ENCODE assay signal across 21 cellular contexts in the genomic region with DNA sequence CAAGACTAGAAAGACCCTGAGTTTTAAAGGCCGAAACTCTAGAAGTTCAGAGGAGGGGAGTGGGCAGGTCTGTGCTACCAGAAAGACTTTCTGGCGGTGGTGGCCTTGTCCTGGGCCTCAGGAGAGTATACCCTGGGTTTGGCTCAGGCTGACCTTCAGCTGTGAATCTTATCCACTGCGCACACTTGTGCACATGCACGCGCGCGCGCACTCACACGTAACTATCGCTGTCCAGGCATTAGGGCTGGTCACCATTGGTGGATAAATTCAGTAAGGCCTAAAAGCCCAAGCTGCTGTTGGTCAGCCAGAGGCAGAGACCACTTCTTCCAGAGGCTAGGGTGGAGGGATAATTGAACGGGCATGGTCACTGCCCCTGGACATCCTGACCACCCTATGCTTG. TPM values are rescaled to one million over a fixed set of nuclear protein-coding genes. Genes with fewer than 3 reads are reported as not detected.
DNase-seq lines count a peak whose midpoint lies in the region; ATAC-seq and TF ChIP-seq lines count a peak whose summit lies in the region.
"Had no signal": no experiment of that assay in that cellular context is flagged by ENCODE, and none has a peak within 500 bp of the region (broad histone marks: within the 10 kb centered on the region; RNA-seq: fewer than 3 reads in every experiment).

No MANE protein-coding gene starts in this region.

- H3K4me1 ChIP-seq in heart left ventricle (peaks cover 13 to 87% (median 63%) of the 10 kb centered on the region in 12 donors), gastroesophageal sphincter (peaks cover 28 to 95% (median 59%) of the 10 kb centered on the region in 3 donors)
- no peaks in the 10 kb centered on the region for H3K4me1 ChIP-seq in CD8-positive, alpha-beta memory T cell (ENCODE audit: insufficient read depth, low read length)

- POLR2A ChIA-PET in CD8-positive, alpha-beta memory T cell (lab: Charles Lee): no interaction called here

- H3K9me3 ChIP-seq in heart left ventricle (no peaks in the 10 kb centered on the region), gastroesophageal sphincter (no peaks in the 10 kb centered on the region)
- H3K9me3 ChIP-seq in CD8-positive, alpha-beta memory T cell (ENCODE audit: low read length): no peaks in the 10 kb centered on the region
- H3K9me3 ChIP-seq: A549, HAP-1 had no signal

- TF ChIP-seq CTCF in heart left ventricle (IDR thresholded peaks at IDR 0.05) (no peak), gastroesophageal sphincter (IDR thresholded peaks at IDR 0.05) (no peak), osteocyte (IDR thresholded peaks at IDR 0.05) (no peak), type B pancreatic cell (conservative IDR thresholded peaks at IDR 0.05) (no peak)

- H3K27ac Mint-ChIP-seq in osteocyte (ENCODE audit: unreplicated experiment) (peak overlapping the region; percentile 95), type B pancreatic cell (peak overlapping the region; percentile 77)
- H3K27ac Mint-ChIP-seq in CD8-positive, alpha-beta memory T cell: no peak overlapping the region
- H3K27ac Mint-ChIP-seq: activated naive CD8-positive, alpha-beta T cell treated with anti-CD3 and anti-CD28 coated beads, Interleukin-2, amount 10 ng/mL, durations not matched to agents 7 days and 5 days; CD4-positive, alpha-beta T cell; natural killer cell treated with Interleukin-12 subunit alpha and Interleukin-12 subunit beta and Interleukin-15 and Interleukin-18, amount 100 ng/mL, for 72 hours had no signal

- DNase-seq in heart left ventricle (no peak), Right ventricle myocardium inferior (ENCODE audit: missing footprints) (no peak), osteocyte (ENCODE audit: extremely low spot score, unreplicated experiment) (no peak), type B pancreatic cell (ENCODE audit: extremely low spot score, unreplicated experiment) (no peak)
- DNase-seq in CD8-positive, alpha-beta memory T cell: no peak
- DNase-seq: activated naive CD8-positive, alpha-beta T cell treated with anti-CD3 and anti-CD28 coated beads, Interleukin-2, amount 10 ng/mL, durations not matched to agents 7 days and 5 days; activated T-cell treated with anti-CD3 and anti-CD28 coated beads, Interleukin-2, amount 50 U/mL, for 4 hours; CD4-positive, alpha-beta T cell; kidney glomerular epithelial cell; NCI-H1092; NCI-H2171 treated with DMSO at 0.1 percent for 48 hours; NK-92 treated with Interleukin-12 subunit alpha and Interleukin-12 subunit beta, amount 100 ng/mL, for 24 hours; SIG-M5; stimulated activated naive CD4-positive, alpha-beta T cell had no signal

- no peaks in the 10 kb centered on the region for H3K27me3 ChIP-seq in heart left ventricle
- H3K27me3 ChIP-seq in gastroesophageal sphincter: no peaks in the 10 kb centered on the region
- no peaks in the 10 kb centered on the region for H3K27me3 ChIP-seq in CD8-positive, alpha-beta memory T cell (ENCODE audit: insufficient read depth, low read length, poor library complexity, severe bottlenecking)

- intact Hi-C loops in heart left ventricle (cut with DNase I) (no loop called here), Right ventricle myocardium inferior (cut with DNase I) (no loop called here)

- CTCF ChIA-PET in CD8-positive, alpha-beta memory T cell (lab: Charles Lee): interaction anchor here (1.5 to 8.4 kb wide), 2 partner anchors 18 to 25 kb away, joined by 4 to 109 read pairs; a partner anchor contains a TSS

- 77 to 83% (median 80%) methylated on average over 11 of the region's 11 CpGs for WGBS in heart left ventricle, 4 donors
- WGBS in gastroesophageal sphincter (ENCODE audit: low coverage in 1 of 2), 2 donors: 95% methylated on average over 8 of the region's 11 CpGs; no CpG with 5 or more reads in 1 of the 2 donors

- H3K36me3 ChIP-seq in heart left ventricle: peaks cover 0 to 5% (median 0%) of the 10 kb centered on the region in 9 donors
- peaks cover 0 to 8% of the 10 kb centered on the region in 2 donors for H3K36me3 ChIP-seq in gastroesophageal sphincter
- H3K36me3 ChIP-seq in CD8-positive, alpha-beta memory T cell (ENCODE audit: insufficient read depth, low read length): no peaks in the 10 kb centered on the region
- H3K36me3 ChIP-seq: HAP-1 had no signal

- H3K27ac ChIP-seq in heart left ventricle (peak overlapping the region in 11 of 12 donors; percentile 74 to 87 (median 79)), gastroesophageal sphincter (peak overlapping the region in 3 of 4 donors; percentile 75 to 85 (median 78))
- no peak overlapping the region for H3K27ac ChIP-seq in CD8-positive, alpha-beta memory T cell (ENCODE audit: low read depth, low read length)

- TF ChIP-seq EP300 in gastroesophageal sphincter (IDR thresholded peaks at IDR 0.05): no peak

- H3K4me3 Mint-ChIP-seq in osteocyte (ENCODE audit: unreplicated experiment): peak overlapping the region; percentile 55
- H3K4me3 Mint-ChIP-seq in type B pancreatic cell: no peak overlapping the region
- H3K4me3 Mint-ChIP-seq in CD8-positive, alpha-beta memory T cell: no peak overlapping the region
- H3K4me3 Mint-ChIP-seq: activated naive CD8-positive, alpha-beta T cell treated with anti-CD3 and anti-CD28 coated beads, Interleukin-2, amount 10 ng/mL, durations not matched to agents 7 days and 5 days; activated T-cell treated with anti-CD3 and anti-CD28 coated beads, Interleukin-2, amount 50 U/mL, for 4 hours; CD4-positive, alpha-beta T cell; natural killer cell treated with Interleukin-12 subunit alpha and Interleukin-12 subunit beta and Interleukin-15 and Interleukin-18, amount 100 ng/mL, for 72 hours had no signal

- ATAC-seq in heart left ventricle: no peak
- ATAC-seq in Right ventricle myocardium inferior: no peak
- ATAC-seq in gastroesophageal sphincter: no peak
- no peak for ATAC-seq in GM18909 (IDR thresholded peaks at IDR 0.05; ENCODE audit: poor library complexity, unreplicated experiment)
- ATAC-seq in GM18517 (IDR thresholded peaks at IDR 0.05; ENCODE audit: unreplicated experiment): no peak
- ATAC-seq: activated T-cell treated with anti-CD3 and anti-CD28 coated beads, Interleukin-2, amount 50 U/mL, for 4 hours; natural killer cell treated with Interleukin-12 subunit alpha and Interleukin-12 subunit beta and Interleukin-15 and Interleukin-18, amount 100 ng/mL, for 72 hours had no signal

- H3K9me3 Mint-ChIP-seq in osteocyte (ENCODE audit: unreplicated experiment) (no peaks in the 10 kb centered on the region), type B pancreatic cell (no peaks in the 10 kb centered on the region)
- no peaks in the 10 kb centered on the region for H3K9me3 Mint-ChIP-seq in CD8-positive, alpha-beta memory T cell
- H3K9me3 Mint-ChIP-seq: activated naive CD8-positive, alpha-beta T cell treated with anti-CD3 and anti-CD28 coated beads, Interleukin-2, amount 10 ng/mL, durations not matched to agents 7 days and 5 days; activated T-cell treated with anti-CD3 and anti-CD28 coated beads, Interleukin-2, amount 50 U/mL, for 4 hours; CD4-positive, alpha-beta T cell; natural killer cell treated with Interleukin-12 subunit alpha and Interleukin-12 subunit beta and Interleukin-15 and Interleukin-18, amount 100 ng/mL, for 72 hours had no signal

- H3K36me3 Mint-ChIP-seq in osteocyte (ENCODE audit: unreplicated experiment): no peaks in the 10 kb centered on the region
- no peaks in the 10 kb centered on the region for H3K36me3 Mint-ChIP-seq in type B pancreatic cell
- no peaks in the 10 kb centered on the region for H3K36me3 Mint-ChIP-seq in CD8-positive, alpha-beta memory T cell
- H3K36me3 Mint-ChIP-seq: activated naive CD8-positive, alpha-beta T cell treated with anti-CD3 and anti-CD28 coated beads, Interleukin-2, amount 10 ng/mL, durations not matched to agents 7 days and 5 days; natural killer cell treated with Interleukin-12 subunit alpha and Interleukin-12 subunit beta and Interleukin-15 and Interleukin-18, amount 100 ng/mL, for 72 hours had no signal

- H3K27me3 Mint-ChIP-seq in osteocyte (ENCODE audit: unreplicated experiment) (no peaks in the 10 kb centered on the region), type B pancreatic cell (no peaks in the 10 kb centered on the region)
- peaks cover 0 to 6% of the 10 kb centered on the region in 2 donors for H3K27me3 Mint-ChIP-seq in CD8-positive, alpha-beta memory T cell
- H3K27me3 Mint-ChIP-seq: CD4-positive, alpha-beta T cell had no signal

- H3K4me1 Mint-ChIP-seq in osteocyte (ENCODE audit: unreplicated experiment) (peaks cover 72% of the 10 kb centered on the region), type B pancreatic cell (ENCODE audit: unreplicated experiment) (peaks cover 64% of the 10 kb centered on the region)
- no peaks in the 10 kb centered on the region for H3K4me1 Mint-ChIP-seq in CD8-positive, alpha-beta memory T cell

- H3K4me3 ChIP-seq in heart left ventricle (no peak overlapping the region), gastroesophageal sphincter (no peak overlapping the region)
- H3K4me3 ChIP-seq in CD8-positive, alpha-beta memory T cell (ENCODE audit: low read length): no peak overlapping the region
- H3K4me3 ChIP-seq: A549, HAP-1, skin epidermis had no signal

- TF ChIP-seq POLR2A in heart left ventricle (IDR thresholded peaks at IDR 0.05): no peak
- no peak for TF ChIP-seq POLR2A in gastroesophageal sphincter (IDR thresholded peaks at IDR 0.05)

RNA-seq across cellular contexts. Expression of a gene that starts 25.1 kb away (rescaled TPM):
- total RNA-seq in heart left ventricle: 10 to 100 TPM; 47.0 to 83.9 (median 56.5) TPM
- 10 to 100 TPM; 27.5 to 60.0 TPM for polyA plus RNA-seq in heart left ventricle
- total RNA-seq in Right ventricle myocardium inferior: 57.1 TPM
- 100 to 1,000 TPM in 1 of 4 donors, 10 to 100 TPM in 3; 52.5 to 169 (median 84.4) TPM for total RNA-seq in gastroesophageal sphincter
- total RNA-seq in osteocyte: 104 and 105 TPM in 2 replicates
- 29.2 and 69.7 TPM in 2 replicates for total RNA-seq in type B pancreatic cell (ENCODE audit: low replicate concordance)
- total RNA-seq in CD8-positive, alpha-beta memory T cell: not detected
- not detected for polyA plus RNA-seq in CD8-positive, alpha-beta memory T cell
- total RNA-seq: activated naive CD8-positive, alpha-beta T cell treated with anti-CD3 and anti-CD28 coated beads, Interleukin-2, amount 10 ng/mL, durations not matched to agents 7 days and 5 days; CD4-positive, alpha-beta T cell had no signal

RNA-seq across cellular contexts. Expression of a gene that starts 43.0 kb away (rescaled TPM):
- total RNA-seq in heart left ventricle (10 to 100 TPM in 1 of 9 donors, 1 to 10 TPM in 8; 1.0 to 13.9 (median 2.6) TPM), Right ventricle myocardium inferior (2.3 TPM), gastroesophageal sphincter (1 to 10 TPM; 2.3 to 5.7 (median 3.5) TPM), osteocyte (3.3 and 4.1 TPM in 2 replicates), type B pancreatic cell (ENCODE audit: low replicate concordance) (2.9 and 8.5 TPM in 2 replicates)
- polyA plus RNA-seq in heart left ventricle: 1 to 10 TPM; 1.3 to 7.5 TPM
- 10 to 100 TPM; 23.4 TPM for total RNA-seq in CD8-positive, alpha-beta memory T cell
- 7.5 TPM for polyA plus RNA-seq in CD8-positive, alpha-beta memory T cell

Comparison
In these comparisons a context has a peak if more than half of its experiments do, and no peak if none do; other contexts are left out.
1. H3K27ac Mint-ChIP-seq: peak in osteocyte (single experiment) and type B pancreatic cell (single experiment); none in CD8-positive, alpha-beta memory T cell (0 of 8).
2. RNA of a gene that starts 25.1 kb away (total RNA-seq): 104 to 105 TPM in osteocyte, 52.5 to 169 TPM in gastroesophageal sphincter, 29.2 to 69.7 TPM in type B pancreatic cell, 57.1 TPM in Right ventricle myocardium inferior (single experiment) and 47.0 to 83.9 TPM in heart left ventricle; not detected in CD8-positive, alpha-beta memory T cell; every median in the first group is over 10 times any median in the second.